Comparison of ENCODE assay signal across 13 cellular contexts in the genomic region with DNA sequence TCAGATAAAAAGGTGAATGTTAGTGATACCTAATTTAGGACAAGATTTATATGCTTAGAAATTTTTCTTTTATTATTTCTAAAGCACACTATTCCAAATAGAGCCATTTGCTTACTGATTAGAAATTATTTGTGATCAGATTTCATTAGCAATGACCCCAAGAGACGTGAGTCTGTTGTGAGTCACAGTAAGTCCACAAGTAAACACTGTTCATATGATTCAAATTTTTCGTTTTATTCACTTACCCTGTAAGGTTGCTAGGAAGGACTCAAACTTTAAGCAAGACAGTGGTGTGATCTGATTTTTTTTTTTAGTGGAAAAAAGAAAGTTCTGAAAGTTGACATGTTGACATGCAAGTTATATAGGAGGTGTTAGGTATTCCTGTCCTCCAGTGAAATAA. TPM values are rescaled to one million over a fixed set of nuclear protein-coding genes. Genes with fewer than 3 reads are reported as not detected.
DNase-seq lines count a peak whose midpoint lies in the region; ATAC-seq and TF ChIP-seq lines count a peak whose summit lies in the region.
"Had no signal": no experiment of that assay in that cellular context is flagged by ENCODE, and none has a peak within 500 bp of the region (broad histone marks: within the 10 kb centered on the region; RNA-seq: fewer than 3 reads in every experiment).

No MANE protein-coding gene starts in this region.

- peaks cover 0 to 22% (median 0%) of the 10 kb centered on the region in 9 donors for H3K36me3 ChIP-seq in heart right ventricle
- H3K36me3 ChIP-seq in mucosa of rectum (ENCODE audit: control insufficient read depth in 2 of 2, insufficient read depth in 2 of 2, low read length in 2 of 2), result no peaks in the 10 kb centered on the region
- no peaks in the 10 kb centered on the region for H3K36me3 ChIP-seq in vagina

- no peak overlapping the region for H3K9ac ChIP-seq in mucosa of rectum (ENCODE audit: low read depth in 1 of 2, low read length in 2 of 2)

- no peak for TF ChIP-seq POLR2A in vagina (IDR thresholded peaks at IDR 0.05)

- H3K36me3 Mint-ChIP-seq in activated CD4-positive, alpha-beta memory T cell treated with anti-CD3 and anti-CD28 coated beads, Interleukin-2, amount 10 ng/mL, durations not matched to agents 7 days and 5 days (ENCODE audit: low read depth), result peaks cover 6% of the 10 kb centered on the region

- H3K9me3 ChIP-seq in heart right ventricle (no peaks in the 10 kb centered on the region), mucosa of rectum (ENCODE audit: control insufficient read depth in 2 of 2, low read length in 2 of 2) (no peaks in the 10 kb centered on the region), vagina (no peaks in the 10 kb centered on the region)

- intact Hi-C loops in heart right ventricle (cut with DNase I) (loop anchor here in 2 of 10 donors (5.0 kb wide), 1 partner anchor 35 kb away; no protein-coding TSS in a partner anchor), cardiac septum (cut with DNase I) (no loop called here), dorsolateral prefrontal cortex (cut with DNase I) (no loop called here), vagina (cut with DNase I) (no loop called here)

- peaks cover 0 to 26% (median 17%) of the 10 kb centered on the region in 9 donors for H3K4me1 ChIP-seq in heart right ventricle
- H3K4me1 ChIP-seq in mucosa of rectum (ENCODE audit: control insufficient read depth in 2 of 2, insufficient read depth in 2 of 2, low read length in 2 of 2), result no peaks in the 10 kb centered on the region
- no peaks in the 10 kb centered on the region for H3K4me1 ChIP-seq in vagina

- POLR2A ChIA-PET in activated CD4-positive, alpha-beta memory T cell treated with anti-CD3 and anti-CD28 coated beads, Interleukin-2, amount 10 ng/mL, durations not matched to agents 7 days and 5 days (lab: Charles Lee), result interaction anchor here (1.6 kb wide), 1 partner anchor 45 kb away, joined by 7 read pairs; no protein-coding TSS in a partner anchor

- no peak overlapping the region for H3K27ac Mint-ChIP-seq in activated CD4-positive, alpha-beta memory T cell treated with anti-CD3 and anti-CD28 coated beads, Interleukin-2, amount 10 ng/mL, durations not matched to agents 7 days and 5 days
- H3K27ac Mint-ChIP-seq: activated T-cell treated with anti-CD3 and anti-CD28 coated beads, Interleukin-2, amount 50 U/mL, for 24 hours had no signal

- peaks cover 14% of the 10 kb centered on the region for H3K27me3 Mint-ChIP-seq in activated CD4-positive, alpha-beta memory T cell treated with anti-CD3 and anti-CD28 coated beads, Interleukin-2, amount 10 ng/mL, durations not matched to agents 7 days and 5 days

- no peaks in the 10 kb centered on the region for H3K9me3 Mint-ChIP-seq in activated CD4-positive, alpha-beta memory T cell treated with anti-CD3 and anti-CD28 coated beads, Interleukin-2, amount 10 ng/mL, durations not matched to agents 7 days and 5 days
- H3K9me3 Mint-ChIP-seq: activated T-cell treated with anti-CD3 and anti-CD28 coated beads, Interleukin-2, amount 50 U/mL, for 24 hours had no signal

- no peaks in the 10 kb centered on the region for H3K27me3 ChIP-seq in heart right ventricle
- peaks cover 0 to 19% (median 0%) of the 10 kb centered on the region in 45 donors for H3K27me3 ChIP-seq in dorsolateral prefrontal cortex
- H3K27me3 ChIP-seq in mucosa of rectum (ENCODE audit: control insufficient read depth in 2 of 2, insufficient read depth in 2 of 2, low read length in 2 of 2), result no peaks in the 10 kb centered on the region
- H3K27me3 ChIP-seq in vagina, result no peaks in the 10 kb centered on the region

- TF ChIP-seq CTCF in heart right ventricle (IDR thresholded peaks at IDR 0.05) (no peak), dorsolateral prefrontal cortex (IDR thresholded peaks at IDR 0.05 in 54 of 56, conservative IDR thresholded peaks at IDR 0.05 in 2 of 56; ENCODE audit: low read depth in 1 of 56, partially characterized antibody in 56 of 56) (no peak), vagina (IDR thresholded peaks at IDR 0.05) (no peak)

- DNase-seq in heart right ventricle (no peak), cardiac septum (ENCODE audit: low spot score) (no peak), dorsolateral prefrontal cortex (no peak), vagina (ENCODE audit: extremely low spot score in 2 of 2) (no peak), NCI-H2171 (lab: John Stamatoyannopoulos, UW) (no peak), NCI-H446 (lab: John Stamatoyannopoulos, UW) (no peak)
- DNase-seq in activated CD4-positive, alpha-beta memory T cell treated with anti-CD3 and anti-CD28 coated beads, Interleukin-2, amount 10 ng/mL, durations not matched to agents 7 days and 5 days, result no peak
- DNase-seq: activated T-cell treated with anti-CD3 and anti-CD28 coated beads, Interleukin-2, amount 50 U/mL, for 24 hours; cortex of kidney; left colon; NCI-H524 treated with DMSO at 0.1 percent for 48 hours had no signal

- 53 to 58% methylated on average over 2 of the region's 2 CpGs for WGBS in heart right ventricle, 2 donors

- no peak overlapping the region for H3K4me3 Mint-ChIP-seq in activated CD4-positive, alpha-beta memory T cell treated with anti-CD3 and anti-CD28 coated beads, Interleukin-2, amount 10 ng/mL, durations not matched to agents 7 days and 5 days

- H3K27ac ChIP-seq in heart right ventricle, result peak overlapping the region in 7 of 10 donors; percentile 71 to 93 (median 82)
- no peak overlapping the region for H3K27ac ChIP-seq in dorsolateral prefrontal cortex
- H3K27ac ChIP-seq in mucosa of rectum (ENCODE audit: low read depth in 2 of 2, low read length in 2 of 2), result no peak overlapping the region
- H3K27ac ChIP-seq in vagina, result peak overlapping the region; percentile 66

- peak overlapping the region; percentile 31 to 58 (median 51) for H3K4me3 ChIP-seq in heart right ventricle
- peak overlapping the region in 35 of 59 donors; percentile 1 to 60 (median 40) for H3K4me3 ChIP-seq in dorsolateral prefrontal cortex
- H3K4me3 ChIP-seq in mucosa of rectum (ENCODE audit: low read length in 2 of 2), result peak overlapping the region; percentile 40 to 74
- peak overlapping the region in 1 of 2 donors; percentile 38 for H3K4me3 ChIP-seq in vagina

- ATAC-seq in heart right ventricle, result peak in 3 of 8 donors; percentile 21 to 53 (median 28)
- ATAC-seq: left colon, sciatic nerve had no signal

- peaks cover 27% of the 10 kb centered on the region for H3K4me1 Mint-ChIP-seq in activated CD4-positive, alpha-beta memory T cell treated with anti-CD3 and anti-CD28 coated beads, Interleukin-2, amount 10 ng/mL, durations not matched to agents 7 days and 5 days

- CTCF ChIA-PET in activated CD4-positive, alpha-beta memory T cell treated with anti-CD3 and anti-CD28 coated beads, Interleukin-2, amount 10 ng/mL, durations not matched to agents 7 days and 5 days (lab: Charles Lee), result interaction anchor here (1.3 kb wide), 1 partner anchor 36 kb away, joined by 4 read pairs; no protein-coding TSS in a partner anchor

RNA-seq across cellular contexts. Expression of gene CARD6, which starts 1.2 kb away (rescaled TPM):
- 1 to 10 TPM; 4.4 to 9.1 (median 5.4) TPM for total RNA-seq in heart right ventricle
- polyA plus RNA-seq in heart right ventricle, result 1 to 10 TPM; 2.7 to 3.3 TPM
- total RNA-seq in cardiac septum, result 6.2 TPM
- 1 to 10 TPM in 115 of 120 experiments, under 1 TPM in 5; 0.68 to 5.5 (median 2.0) TPM for total RNA-seq in dorsolateral prefrontal cortex
- 12.3 TPM for total RNA-seq in vagina
- total RNA-seq in activated CD4-positive, alpha-beta memory T cell treated with anti-CD3 and anti-CD28 coated beads, Interleukin-2, amount 10 ng/mL, durations not matched to agents 7 days and 5 days, result 1 to 10 TPM; 4.4 to 4.6 TPM

RNA-seq across cellular contexts. Expression of gene RPL37, which starts 7.3 kb away (rescaled TPM):
- total RNA-seq in heart right ventricle (100 to 1,000 TPM; 530 to 829 (median 577) TPM), cardiac septum (510 TPM), dorsolateral prefrontal cortex (100 to 1,000 TPM; 346 to 612 (median 431) TPM), vagina (489 TPM)
- 1,000 to 10,000 TPM; 1,171 to 1,864 TPM for polyA plus RNA-seq in heart right ventricle
- 1,000 to 10,000 TPM; 1,494 to 1,565 TPM for total RNA-seq in activated CD4-positive, alpha-beta memory T cell treated with anti-CD3 and anti-CD28 coated beads, Interleukin-2, amount 10 ng/mL, durations not matched to agents 7 days and 5 days

RNA-seq across cellular contexts. Expression of gene PRKAA1, which starts 44.2 kb away (rescaled TPM):
- total RNA-seq in heart right ventricle (10 to 100 TPM; 37.2 to 53.2 (median 42.7) TPM), cardiac septum (50.5 TPM), dorsolateral prefrontal cortex (10 to 100 TPM; 30.2 to 83.2 (median 52.4) TPM), vagina (69.0 TPM)
- 10 to 100 TPM; 11.0 to 28.5 TPM for polyA plus RNA-seq in heart right ventricle
- total RNA-seq in activated CD4-positive, alpha-beta memory T cell treated with anti-CD3 and anti-CD28 coated beads, Interleukin-2, amount 10 ng/mL, durations not matched to agents 7 days and 5 days, result 10 to 100 TPM; 76.6 to 77.7 TPM

Comparison
In these comparisons a context has a peak if more than half of its experiments do, and no peak if none do; other contexts are left out.
1. H3K27ac ChIP-seq: peak in heart right ventricle (7 of 10) and vagina (single experiment); none in dorsolateral prefrontal cortex (0 of 59) and mucosa of rectum (0 of 2).